In the genomic region with DNA sequence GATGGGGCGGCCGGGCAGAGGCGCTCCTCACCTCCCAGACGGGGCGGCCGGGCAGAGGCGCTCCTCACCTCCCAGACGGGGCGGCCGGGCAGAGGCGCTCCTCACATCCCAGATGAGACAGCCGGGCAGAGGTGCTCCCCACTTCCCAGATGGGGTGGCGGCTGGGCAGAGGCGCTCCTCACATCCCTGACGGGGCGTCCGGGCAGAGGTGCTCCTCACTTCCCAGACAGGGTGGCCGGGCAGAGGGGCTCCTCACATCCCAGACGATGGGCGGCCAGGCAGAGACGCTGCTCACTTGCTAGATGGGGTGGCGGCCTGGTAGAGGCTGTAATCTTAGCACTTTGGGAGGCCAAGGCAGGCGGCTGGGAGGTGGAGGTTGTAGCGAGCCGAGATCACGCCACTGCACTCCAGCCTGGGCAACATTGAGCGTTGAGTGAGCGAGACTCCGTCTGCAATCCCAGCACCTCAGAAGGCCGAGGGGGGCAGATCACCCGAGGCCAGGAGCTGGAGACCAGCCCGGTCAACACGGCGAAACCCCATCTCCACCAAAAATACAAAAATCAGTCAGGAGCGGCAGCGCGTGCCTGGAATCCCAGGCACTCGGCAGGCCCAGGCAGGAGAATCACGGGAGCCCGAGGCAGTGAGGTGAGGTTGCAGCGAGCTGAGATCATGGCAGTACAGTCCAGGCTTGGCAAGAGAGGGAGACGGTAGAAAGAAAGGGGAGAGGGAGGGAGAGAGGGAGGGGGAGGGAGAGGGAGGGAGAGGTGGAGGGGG, we compare ENCODE assay signal across 8 cellular contexts.
DNase-seq lines count a peak whose midpoint lies in the region; ATAC-seq, FAIRE-seq and TF ChIP-seq lines count a peak whose summit lies in the region.
"Not testable (repeated sequence)": the region's sequence is repeated elsewhere in the genome, so short reads cannot be mapped to it uniquely, and the experiment has no call there.

No MANE protein-coding gene starts in this region.

- H3K4ac ChIP-seq in mesendoderm (ENCODE audit: low read depth, low read length); neuronal stem cell (ENCODE audit: low read length): not testable (repeated sequence)

- not testable (repeated sequence) for H3K27me3 Mint-ChIP-seq in chondrocyte (ENCODE audit: low read depth)

- TF ChIP-seq CTCF in DND-41 (IDR thresholded peaks at IDR 0.05; ENCODE audit: borderline replicate concordance, extremely low read depth, low read length, poor library complexity, severe bottlenecking); NB4 (IDR thresholded peaks at IDR 0.05; ENCODE audit: low read depth, low read length); chondrocyte (IDR thresholded peaks at IDR 0.05); kidney (IDR thresholded peaks at IDR 0.05; ENCODE audit: borderline replicate concordance, extremely low read depth, insufficient read depth): not testable (repeated sequence)

- no CpG with 5 or more reads among the region's 42 CpGs for WGBS in mesendoderm (ENCODE audit: extremely low coverage, insufficient coverage, low lambda C conversion rate)
- WGBS in neuronal stem cell (ENCODE audit: extremely low coverage in 2 of 2, insufficient read length in 2 of 2, insufficient replicate concordance in 1 of 2), 2 donors = no CpG with 5 or more reads among the region's 42 CpGs

- not testable (repeated sequence) for H3K79me1 ChIP-seq in mesendoderm (ENCODE audit: low read length); neuronal stem cell (ENCODE audit: low read depth, low read length)

- H3K4me3 ChIP-seq in DND-41 (ENCODE audit: low read depth in 1 of 2, low read length in 2 of 2); NB4 (ENCODE audit: low read depth, low read length); kidney (ENCODE audit: low read length in 2 of 2); mesendoderm (ENCODE audit: low read length); neuronal stem cell (ENCODE audit: low read length in 2 of 2): not testable (repeated sequence)

- H3K9me3 Mint-ChIP-seq in chondrocyte (ENCODE audit: low read depth) = not testable (repeated sequence)

- not testable (repeated sequence) for H2AFZ ChIP-seq in DND-41 (ENCODE audit: low read depth, low read length); neuronal stem cell (ENCODE audit: low read length)

- H3K4me3 Mint-ChIP-seq in chondrocyte (ENCODE audit: unreplicated experiment) = not testable (repeated sequence)

- not testable (repeated sequence) for H3K4me1 ChIP-seq in DND-41 (ENCODE audit: insufficient read depth, low read length); kidney (ENCODE audit: control insufficient read depth in 1 of 2, insufficient read depth in 1 of 2, low read depth in 1 of 2, low read length in 2 of 2); mesendoderm (ENCODE audit: control insufficient read depth, low read depth, low read length); neuronal stem cell (ENCODE audit: control insufficient read depth in 2 of 2, insufficient read depth in 1 of 2, low read depth in 1 of 2, low read length in 2 of 2)

- not testable (repeated sequence) for TF ChIP-seq POLR2A in NB4 (IDR thresholded peaks at IDR 0.05; ENCODE audit: extremely low read depth, insufficient read length)

- H3K9ac ChIP-seq in DND-41 (ENCODE audit: low read depth, low read length); kidney (ENCODE audit: low read length in 2 of 2); mesendoderm (ENCODE audit: low read length); neuronal stem cell (ENCODE audit: low read depth, low read length, poor library complexity): not testable (repeated sequence)

- H4K8ac ChIP-seq in mesendoderm (ENCODE audit: low read depth, low read length); neuronal stem cell (ENCODE audit: low read depth, low read length): not testable (repeated sequence)

- peak overlapping the region; percentile 38 for H3K14ac ChIP-seq in neuronal stem cell (ENCODE audit: low read length)

- ATAC-seq in DND-41 (ENCODE audit: insufficient read depth, low read depth) = not testable (repeated sequence)

- H3K56ac ChIP-seq in mesendoderm (ENCODE audit: low read length) = not testable (repeated sequence)

- H4K20me1 ChIP-seq in DND-41 (ENCODE audit: insufficient read depth, low read length) = not testable (repeated sequence)

- not testable (repeated sequence) for H2BK5ac ChIP-seq in mesendoderm (ENCODE audit: low read length); neuronal stem cell (ENCODE audit: low read length)

- not testable (repeated sequence) for H3K27ac Mint-ChIP-seq in chondrocyte (ENCODE audit: unreplicated experiment)

- not testable (repeated sequence) for H3K36me3 Mint-ChIP-seq in chondrocyte (ENCODE audit: low read depth)

- not testable (repeated sequence) for H3K79me2 ChIP-seq in DND-41 (ENCODE audit: insufficient read depth, low read length); mesendoderm (ENCODE audit: control insufficient read depth, insufficient read depth, low read length)

- H3K36me3 ChIP-seq in DND-41 (ENCODE audit: insufficient read depth, low read length); kidney (ENCODE audit: control insufficient read depth in 1 of 2, insufficient read depth in 2 of 2, low read length in 2 of 2); mesendoderm (ENCODE audit: control insufficient read depth, insufficient read depth, low read length); neuronal stem cell (replicated peaks in 1 of 2; ENCODE audit: control insufficient read depth in 2 of 2, insufficient read depth in 2 of 2, low read length in 2 of 2): not testable (repeated sequence)

- not testable (repeated sequence) for H2AK5ac ChIP-seq in mesendoderm (ENCODE audit: low read length); neuronal stem cell (ENCODE audit: low read depth, low read length)

- H3K27ac ChIP-seq in DND-41 (ENCODE audit: low read length); kidney (ENCODE audit: low read depth in 2 of 2, low read length in 2 of 2); mesendoderm (ENCODE audit: low read depth, low read length); neuronal stem cell (replicated peaks; ENCODE audit: low read length): not testable (repeated sequence)

- not testable (repeated sequence) for H3K4me2 ChIP-seq in DND-41 (ENCODE audit: insufficient read depth, low read length); mesendoderm (ENCODE audit: low read length); neuronal stem cell (ENCODE audit: insufficient read depth, low read length, poor library complexity, severe bottlenecking)

- not testable (repeated sequence) for H2BK120ac ChIP-seq in mesendoderm (ENCODE audit: low read depth, low read length); neuronal stem cell (ENCODE audit: low read depth, low read length)

- intact Hi-C loops in kidney (cut with DNase I) = not testable (repeated sequence)
- intact Hi-C loops in posterior vena cava (cut with DNase I) = loop anchor here in 1 of 2 donors (5.0 kb wide), 1 partner anchor 1483 kb away; no protein-coding TSS in a partner anchor

- H3K23ac ChIP-seq in mesendoderm (ENCODE audit: low read length); neuronal stem cell (ENCODE audit: low read depth, low read length, poor library complexity): not testable (repeated sequence)

- not testable (repeated sequence) for H2BK15ac ChIP-seq in mesendoderm (replicated peaks; ENCODE audit: low read depth); neuronal stem cell (ENCODE audit: low read length)

- H3K27me3 ChIP-seq in DND-41 (ENCODE audit: insufficient read depth, low read length, poor library complexity); mesendoderm (ENCODE audit: insufficient read depth, low read length, poor library complexity); neuronal stem cell (ENCODE audit: control insufficient read depth in 3 of 3, insufficient read depth in 3 of 3, low read depth in 1 of 3, low read length in 3 of 3): not testable (repeated sequence)

- DNase-seq in DND-41 (peak; percentile 4), NB4 (ENCODE audit: low read depth) (peak; percentile 2), chondrocyte (ENCODE audit: low spot score) (peak; percentile 77), kidney (peak; percentile 52), mesendoderm (peak; percentile 11), posterior vena cava (ENCODE audit: low spot score) (peak; percentile 66)
- not testable (repeated sequence) for DNase-seq in neuronal stem cell (ENCODE audit: low spot score); urothelium cell line (ENCODE audit: low spot score)

- H4K91ac ChIP-seq in neuronal stem cell (ENCODE audit: low read depth, low read length, poor library complexity) = not testable (repeated sequence)

- not testable (repeated sequence) for H3K18ac ChIP-seq in mesendoderm (ENCODE audit: low read length); neuronal stem cell (ENCODE audit: low read length)

- not testable (repeated sequence) for H2BK12ac ChIP-seq in neuronal stem cell (ENCODE audit: low read length)

- not testable (repeated sequence) for H3K4me1 Mint-ChIP-seq in chondrocyte (ENCODE audit: low read depth)

- H3K9me3 ChIP-seq in DND-41 (ENCODE audit: insufficient read depth, low read length, severe bottlenecking); kidney (ENCODE audit: control insufficient read depth in 1 of 2, low read length in 2 of 2); neuronal stem cell (replicated peaks in 1 of 2; ENCODE audit: control insufficient read depth in 2 of 2, insufficient read depth in 1 of 2, low read depth in 1 of 2, low read length in 2 of 2): not testable (repeated sequence)

- not testable (repeated sequence) for H4K5ac ChIP-seq in mesendoderm (ENCODE audit: low read length)

- not testable (repeated sequence) for FAIRE-seq in kidney (lab: Jason Lieb, UNC)
- peak; percentile 68 for FAIRE-seq in urothelium cell line (lab: Jason Lieb, UNC)
